9 cellular contexts compared by ENCODE assay signal in genomic region chr2:196275646-196276352, GRCh38.
A peak's percentile ranks its signal among the peaks of the same experiment; 100 is the strongest.
DNase-seq lines count a peak whose midpoint lies in the region; ATAC-seq lines count a peak whose summit lies in the region.
"Had no signal": no experiment of that assay in that cellular context is flagged by ENCODE, and none has a peak within 500 bp of the region (broad histone marks: within the 10 kb centered on the region; RNA-seq: fewer than 3 reads in every experiment).

No MANE protein-coding gene starts in this region.

- H3K9me3 Mint-ChIP-seq in activated T-helper 17 cell treated with anti-CD3 and anti-CD28 coated beads, Interleukin-2, amount 50 U/mL, for 72 hours = no peaks in the 10 kb centered on the region

- H3K4me3 Mint-ChIP-seq in activated T-helper 17 cell treated with anti-CD3 and anti-CD28 coated beads, Interleukin-2, amount 50 U/mL, for 72 hours = peak overlapping the region; percentile 76

- peak; percentile 61 for ATAC-seq in activated T-helper 17 cell treated with anti-CD3 and anti-CD28 coated beads, Interleukin-2, amount 50 U/mL, for 72 hours (replicated peaks)
- ATAC-seq: left cardiac atrium had no signal

- H3K27me3 Mint-ChIP-seq in activated T-helper 17 cell treated with anti-CD3 and anti-CD28 coated beads, Interleukin-2, amount 50 U/mL, for 72 hours = no peaks in the 10 kb centered on the region

- H3K27ac Mint-ChIP-seq in activated T-helper 17 cell treated with anti-CD3 and anti-CD28 coated beads, Interleukin-2, amount 50 U/mL, for 72 hours = peak overlapping the region; percentile 63

- H3K36me3 Mint-ChIP-seq in activated T-helper 17 cell treated with anti-CD3 and anti-CD28 coated beads, Interleukin-2, amount 50 U/mL, for 72 hours (ENCODE audit: low read depth) = no peaks in the 10 kb centered on the region

- peaks cover 42% of the 10 kb centered on the region for H3K4me1 Mint-ChIP-seq in activated T-helper 17 cell treated with anti-CD3 and anti-CD28 coated beads, Interleukin-2, amount 50 U/mL, for 72 hours

- DNase-seq in GF-D8 (lab: John Stamatoyannopoulos, UW) (peak; percentile 91), HT1080 (ENCODE audit: low read depth) (peak; percentile 46), myocyte (ENCODE audit: low read depth) (peak; percentile 67), NCI-H2029 treated with DMSO at 0.1 percent for 48 hours (lab: John Stamatoyannopoulos, UW) (no peak), cerebellum (ENCODE audit: low spot score) (no peak), NOMO-1 (lab: John Stamatoyannopoulos, UW; ENCODE audit: unreplicated experiment in 2 of 2) (no peak)
- DNase-seq in effector CD4-positive, alpha-beta T cell = no peak
- DNase-seq: left cardiac atrium had no signal

Comparison
In these comparisons a context has a peak if more than half of its experiments do, and no peak if none do; other contexts are left out.
1. DNase-seq: peak in GF-D8 (single experiment), HT1080 (single experiment) and myocyte (single experiment); none in NCI-H2029 treated with DMSO at 0.1 percent for 48 hours (single experiment), cerebellum (single experiment), effector CD4-positive, alpha-beta T cell (single experiment) and NOMO-1 (0 of 2).